ENCODE assay signal across 8 cellular contexts in genomic region chr20:62953839-62954703, GRCh38. TPM values are rescaled to one million over a fixed set of nuclear protein-coding genes. Genes with fewer than 3 reads are reported as not detected.
DNase-seq lines count a peak whose midpoint lies in the region; ATAC-seq and TF ChIP-seq lines count a peak whose summit lies in the region.

No MANE protein-coding gene starts in this region.

- peak overlapping the region; percentile 85 for H3K27ac Mint-ChIP-seq in activated CD4-positive, alpha-beta T cell treated with anti-CD3 and anti-CD28 coated beads for 36 hours

- DNase-seq in NCI-H146 (lab: John Stamatoyannopoulos, UW), result peak; percentile 83
- peak; percentile 74 for DNase-seq in activated CD4-positive, alpha-beta T cell treated with anti-CD3 and anti-CD28 coated beads for 36 hours
- peak; percentile 60 for DNase-seq in dermis blood vessel endothelial cell
- peak; percentile 88 for DNase-seq in lower lobe of right lung
- peak; percentile 24 to 49 for DNase-seq in stimulated activated CD8-positive, alpha-beta memory T cell treated with anti-CD3 and anti-CD28 coated beads, Interleukin-4, amount 100 ng/mL, for 4 hours (ENCODE audit: low read depth in 2 of 2, low spot score in 1 of 2)
- no peak for DNase-seq in occipital lobe (lab: John Stamatoyannopoulos, UW)

- peak overlapping the region; percentile 53 for H3K4me3 ChIP-seq in lower lobe of right lung

- POLR2A ChIA-PET in activated CD4-positive, alpha-beta T cell treated with anti-CD3 and anti-CD28 coated beads for 36 hours (lab: Charles Lee), result interaction anchor here (0.9 to 2.0 kb wide), 4 partner anchors 19 to 93 kb away, joined by 3 to 7 read pairs (median 3); partner anchors contain the start of gene TCFL5

- H3K9me3 ChIP-seq in lower lobe of right lung, result no peaks in the 10 kb centered on the region

- peaks cover 14% of the 10 kb centered on the region for H3K36me3 ChIP-seq in lower lobe of right lung

- peak overlapping the region; percentile 69 for H3K4me3 Mint-ChIP-seq in activated CD4-positive, alpha-beta T cell treated with anti-CD3 and anti-CD28 coated beads for 36 hours

- H3K9me3 Mint-ChIP-seq in activated CD4-positive, alpha-beta T cell treated with anti-CD3 and anti-CD28 coated beads for 36 hours (ENCODE audit: low read depth), result peaks cover 1% of the 10 kb centered on the region

- H3K27ac ChIP-seq in lower lobe of right lung, result peak overlapping the region; percentile 89

- peak; percentile 59 for ATAC-seq in GM18499 (IDR thresholded peaks at IDR 0.05; ENCODE audit: insufficient read depth, unreplicated experiment)
- peak; percentile 75 for ATAC-seq in HG02759 (IDR thresholded peaks at IDR 0.05; ENCODE audit: unreplicated experiment)
- peak; percentile 82 for ATAC-seq in activated CD4-positive, alpha-beta T cell treated with anti-CD3 and anti-CD28 coated beads for 36 hours
- ATAC-seq in lower lobe of right lung, result peak; percentile 86 to 87

- intact Hi-C loops in activated CD4-positive, alpha-beta T cell treated with anti-CD3 and anti-CD28 coated beads for 36 hours (cut with DNase I, micrococcal nuclease), result no loop called here
- intact Hi-C loops in lower lobe of right lung (cut with DNase I), result no loop called here

- peaks cover 15% of the 10 kb centered on the region for H3K36me3 Mint-ChIP-seq in activated CD4-positive, alpha-beta T cell treated with anti-CD3 and anti-CD28 coated beads for 36 hours (ENCODE audit: low read depth)

- peaks cover 30% of the 10 kb centered on the region for H3K4me1 ChIP-seq in lower lobe of right lung

- no peaks in the 10 kb centered on the region for H3K27me3 Mint-ChIP-seq in activated CD4-positive, alpha-beta T cell treated with anti-CD3 and anti-CD28 coated beads for 36 hours

- TF ChIP-seq CTCF in lower lobe of right lung (IDR thresholded peaks at IDR 0.05), result no peak

- CTCF ChIA-PET in activated CD4-positive, alpha-beta T cell treated with anti-CD3 and anti-CD28 coated beads for 36 hours (lab: Charles Lee), result interaction anchor here (0.6 to 2.3 kb wide), 13 partner anchors 9 to 77 kb away, joined by 3 to 10 read pairs (median 3); no protein-coding TSS in a partner anchor

- H3K27me3 ChIP-seq in lower lobe of right lung (ENCODE audit: low read depth), result no peaks in the 10 kb centered on the region

- H3K4me1 Mint-ChIP-seq in activated CD4-positive, alpha-beta T cell treated with anti-CD3 and anti-CD28 coated beads for 36 hours, result peaks cover 25% of the 10 kb centered on the region

RNA-seq across cellular contexts. Expression of gene SLC17A9, which starts 1.6 kb away (rescaled TPM):
- 10 to 100 TPM; 16.2 to 16.5 TPM for total RNA-seq in activated CD4-positive, alpha-beta T cell treated with anti-CD3 and anti-CD28 coated beads for 36 hours
- total RNA-seq in dermis blood vessel endothelial cell (9.0 and 11.8 TPM in 2 replicates), lower lobe of right lung (10.4 TPM), occipital lobe (0.16 TPM)

RNA-seq across cellular contexts. Expression of gene GID8, which starts 16.1 kb away (rescaled TPM):
- total RNA-seq in activated CD4-positive, alpha-beta T cell treated with anti-CD3 and anti-CD28 coated beads for 36 hours, result 10 to 100 TPM; 30.7 to 39.9 TPM
- 43.4 and 43.7 TPM in 2 replicates for total RNA-seq in dermis blood vessel endothelial cell
- 26.2 TPM for total RNA-seq in lower lobe of right lung
- total RNA-seq in occipital lobe, result 56.9 TPM

RNA-seq across cellular contexts. Expression of gene DIDO1, which starts 27.8 kb away (rescaled TPM):
- 10 to 100 TPM; 43.7 to 49.7 TPM for total RNA-seq in activated CD4-positive, alpha-beta T cell treated with anti-CD3 and anti-CD28 coated beads for 36 hours
- total RNA-seq in dermis blood vessel endothelial cell (47.5 and 56.2 TPM in 2 replicates), lower lobe of right lung (54.6 TPM), occipital lobe (43.4 TPM)

RNA-seq across cellular contexts. Expression of gene BHLHE23, which starts 52.7 kb away (rescaled TPM):
- total RNA-seq in activated CD4-positive, alpha-beta T cell treated with anti-CD3 and anti-CD28 coated beads for 36 hours, result not detected
- total RNA-seq in dermis blood vessel endothelial cell (not detected in 2 replicates), lower lobe of right lung (not detected), occipital lobe (not detected)
